ENCODE assay signal across 1 cellular context in the genomic region with DNA sequence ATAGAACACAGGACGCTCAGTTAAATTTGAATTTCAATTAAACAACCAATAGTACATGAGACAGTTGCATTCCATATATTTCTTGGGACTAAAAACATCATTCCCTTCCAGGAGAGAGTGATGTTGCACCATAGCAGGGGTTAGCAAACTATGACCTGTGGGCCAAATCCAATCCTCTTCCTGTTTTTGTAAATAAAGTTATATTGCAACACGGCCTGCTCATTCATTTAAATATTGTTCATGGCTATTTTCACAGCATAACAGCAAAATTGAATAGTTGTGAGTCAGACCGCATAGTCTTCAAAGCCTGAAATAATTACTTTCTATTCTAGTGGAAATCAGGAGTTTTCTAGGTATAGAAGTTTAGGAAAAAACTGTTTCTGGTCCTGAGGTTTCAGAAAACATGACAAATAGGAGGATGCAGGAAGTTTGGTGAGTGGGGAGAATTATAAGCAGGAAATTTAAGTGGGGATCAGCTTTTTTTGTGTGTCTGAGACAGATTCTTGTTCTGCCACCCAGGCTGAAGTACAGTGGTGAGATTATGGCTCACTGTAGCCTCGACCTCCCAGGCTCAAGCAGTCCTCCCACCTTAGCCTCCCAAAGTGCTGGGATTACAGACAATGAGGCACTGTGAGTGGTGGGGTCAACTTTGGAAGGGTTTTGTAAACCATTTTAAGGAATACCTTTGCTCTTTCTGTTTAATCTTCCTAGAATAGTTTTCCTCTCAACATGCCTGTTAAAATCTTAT.
TF ChIP-seq lines count a peak whose summit lies in the region.

No MANE protein-coding gene starts in this region.

TF ChIP-seq in HepG2, 621 proteins besides CTCF, POLR2A, EP300 and RAD21 (continued from another document and continues in another):
- TF ChIP-seq ZNF576 (CRISPR knock-in tag; IDR thresholded peaks at IDR 0.05) (no peak), RFXAP (CRISPR knock-in tag; IDR thresholded peaks at IDR 0.05; ENCODE audit: borderline replicate concordance) (no peak), AHDC1 (CRISPR knock-in tag; IDR thresholded peaks at IDR 0.05; ENCODE audit: borderline replicate concordance) (peak; percentile 41; the same call in 1 of the 2 replicates), XBP1 (CRISPR knock-in tag; IDR thresholded peaks at IDR 0.05) (no peak), SP5 (CRISPR knock-in tag; IDR thresholded peaks at IDR 0.05; ENCODE audit: borderline replicate concordance, low read depth) (no peak), ZEB1 (IDR thresholded peaks at IDR 0.05; ENCODE audit: insufficient replicate concordance, low read depth) (no peak), RBFOX2 (IDR thresholded peaks at IDR 0.05; ENCODE audit: low read depth, low read length) (no peak), DBP (CRISPR knock-in tag; IDR thresholded peaks at IDR 0.05; ENCODE audit: not compliant biosample characterization) (no peak), KIAA2018 (CRISPR knock-in tag; IDR thresholded peaks at IDR 0.05; ENCODE audit: borderline replicate concordance) (no peak), ZNF589 (CRISPR knock-in tag; conservative IDR thresholded peaks at IDR 0.05) (no peak), HMG20A (CRISPR knock-in tag; IDR thresholded peaks at IDR 0.05; ENCODE audit: borderline replicate concordance) (peak; percentile 68; the same call in 1 of the 2 replicates), ATRX (CRISPR knock-in tag; IDR thresholded peaks at IDR 0.05; ENCODE audit: borderline replicate concordance) (no peak), BHLHE40 (IDR thresholded peaks at IDR 0.05; ENCODE audit: low read length) (no peak), TAF1 (CRISPR knock-in tag; IDR thresholded peaks at IDR 0.05) (no peak), MBNL3 (CRISPR knock-in tag; conservative IDR thresholded peaks at IDR 0.05) (no peak), ZNF83 (CRISPR knock-in tag; IDR thresholded peaks at IDR 0.05; ENCODE audit: borderline replicate concordance) (no peak), NR2F1 (CRISPR knock-in tag; IDR thresholded peaks at IDR 0.05) (peak; percentile 82 to 89), ZNF790 (CRISPR knock-in tag; IDR thresholded peaks at IDR 0.05; ENCODE audit: borderline replicate concordance) (no peak), ZGPAT (CRISPR knock-in tag; IDR thresholded peaks at IDR 0.05) (peak; percentile 60; the same call in 1 of the 2 replicates), BATF2 (CRISPR knock-in tag; IDR thresholded peaks at IDR 0.05) (no peak), ZNF557 (CRISPR knock-in tag; IDR thresholded peaks at IDR 0.05) (no peak), ZNF644 (CRISPR knock-in tag; IDR thresholded peaks at IDR 0.05; ENCODE audit: low read depth) (peak; percentile 40; the same call in 1 of the 2 replicates), PRMT3 (CRISPR knock-in tag; IDR thresholded peaks at IDR 0.05; ENCODE audit: borderline replicate concordance, low read depth) (no peak), ZNF296 (CRISPR knock-in tag; conservative IDR thresholded peaks at IDR 0.05) (no peak)
- TF ChIP-seq, protein P1, sequence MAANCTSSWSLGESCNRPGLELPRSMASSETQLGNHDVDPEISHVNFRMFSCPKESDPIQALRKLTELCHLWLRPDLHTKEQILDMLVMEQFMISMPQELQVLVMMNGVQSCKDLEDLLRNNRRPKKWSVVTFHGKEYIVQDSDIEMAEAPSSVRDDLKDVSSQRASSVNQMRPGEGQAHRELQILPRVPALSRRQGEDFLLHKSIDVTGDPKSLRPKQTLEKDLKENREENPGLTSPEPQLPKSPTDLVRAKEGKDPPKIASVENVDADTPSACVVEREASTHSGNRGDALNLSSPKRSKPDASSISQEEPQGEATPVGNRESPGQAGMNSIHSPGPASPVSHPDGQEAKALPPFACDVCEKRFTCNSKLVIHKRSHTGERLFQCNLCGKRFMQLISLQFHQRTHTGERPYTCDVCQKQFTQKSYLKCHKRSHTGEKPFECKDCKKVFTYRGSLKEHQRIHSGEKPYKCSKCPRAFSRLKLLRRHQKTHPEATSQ (CRISPR knock-in tag; IDR thresholded peaks at IDR 0.05; ENCODE audit: borderline replicate concordance), result no peak
- TF ChIP-seq, protein P2, sequence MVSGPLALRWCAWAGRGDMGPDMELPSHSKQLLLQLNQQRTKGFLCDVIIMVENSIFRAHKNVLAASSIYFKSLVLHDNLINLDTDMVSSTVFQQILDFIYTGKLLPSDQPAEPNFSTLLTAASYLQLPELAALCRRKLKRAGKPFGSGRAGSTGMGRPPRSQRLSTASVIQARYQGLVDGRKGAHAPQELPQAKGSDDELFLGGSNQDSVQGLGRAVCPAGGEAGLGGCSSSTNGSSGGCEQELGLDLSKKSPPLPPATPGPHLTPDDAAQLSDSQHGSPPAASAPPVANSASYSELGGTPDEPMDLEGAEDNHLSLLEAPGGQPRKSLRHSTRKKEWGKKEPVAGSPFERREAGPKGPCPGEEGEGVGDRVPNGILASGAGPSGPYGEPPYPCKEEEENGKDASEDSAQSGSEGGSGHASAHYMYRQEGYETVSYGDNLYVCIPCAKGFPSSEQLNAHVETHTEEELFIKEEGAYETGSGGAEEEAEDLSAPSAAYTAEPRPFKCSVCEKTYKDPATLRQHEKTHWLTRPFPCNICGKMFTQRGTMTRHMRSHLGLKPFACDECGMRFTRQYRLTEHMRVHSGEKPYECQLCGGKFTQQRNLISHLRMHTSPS (CRISPR knock-in tag; IDR thresholded peaks at IDR 0.05; ENCODE audit: low read depth), result no peak
